In the genomic region with DNA sequence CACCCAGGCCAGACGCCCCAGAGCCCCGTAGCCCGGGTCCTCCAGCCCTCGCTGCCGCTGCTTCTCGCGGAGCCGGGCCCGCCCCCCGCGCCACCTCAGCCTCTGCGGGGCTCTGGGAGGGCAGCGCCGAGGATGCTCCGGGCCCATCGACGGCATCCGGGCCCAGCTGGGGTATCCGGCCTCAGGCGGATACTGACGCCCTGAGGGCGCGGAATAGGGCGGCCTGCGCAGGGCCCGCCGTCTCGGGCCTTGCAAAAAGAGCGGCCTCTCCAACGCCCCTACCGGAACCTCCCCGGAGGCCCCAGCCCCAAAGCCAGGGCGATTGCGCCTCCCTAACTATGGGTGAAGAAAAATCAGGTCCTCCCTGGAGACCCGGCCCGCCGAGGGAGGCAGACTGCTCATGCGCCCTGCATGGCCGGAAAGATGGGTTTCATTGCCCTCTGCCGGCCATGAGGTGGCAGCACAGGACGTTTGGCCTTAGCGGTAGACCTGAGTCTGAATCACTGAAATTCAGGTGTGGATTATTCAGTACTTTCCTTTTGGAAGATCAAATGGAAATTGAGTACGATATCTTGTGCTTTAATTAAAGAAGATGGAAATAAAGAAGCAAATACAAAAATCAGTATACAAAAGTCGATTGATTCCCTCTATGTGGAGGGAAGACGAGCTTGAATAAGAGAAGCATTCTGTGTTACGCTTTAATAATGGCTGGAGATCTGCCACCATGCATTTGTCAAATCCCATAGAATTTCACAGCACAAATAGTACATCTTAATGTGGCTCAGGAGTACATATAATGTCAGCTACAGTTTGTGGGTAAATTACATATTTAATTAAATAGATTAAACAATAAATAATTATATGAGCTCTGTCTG, we compare ENCODE assay signal across 8 cellular contexts. TPM values are rescaled to one million over a fixed set of nuclear protein-coding genes. Genes with fewer than 3 reads are reported as not detected.
DNase-seq lines count a peak whose midpoint lies in the region; ATAC-seq and TF ChIP-seq lines count a peak whose summit lies in the region.
"Not testable (repeated sequence)": the region's sequence is repeated elsewhere in the genome, so short reads cannot be mapped to it uniquely, and the experiment has no call there.

No MANE protein-coding gene starts in this region.

- not testable (repeated sequence) for H3K79me2 ChIP-seq in HCT116 (ENCODE audit: insufficient read depth, low read length)

- TF ChIP-seq RAD21 in HCT116 (IDR thresholded peaks at IDR 0.05; ENCODE audit: low read depth) = peak; percentile 60

- not testable (repeated sequence) for H3K27me3 Mint-ChIP-seq in glutamatergic neuron (ENCODE audit: unreplicated experiment); nephron (ENCODE audit: low read depth)

- CTCF ChIA-PET in HCT116 (lab: Charles Lee) = not testable (repeated sequence)

- not testable (repeated sequence) for H3K4me1 Mint-ChIP-seq in glutamatergic neuron (ENCODE audit: low read depth, unreplicated experiment)
- H3K4me1 Mint-ChIP-seq in nephron = peaks cover 11% of the 10 kb centered on the region

- H3K9ac ChIP-seq in HCT116 (ENCODE audit: low read length) = not testable (repeated sequence)

- ATAC-seq in HCT116 = not testable (repeated sequence)

- TF ChIP-seq CTCF in HCT116 (IDR thresholded peaks at IDR 0.05 in 2 of 3, conservative IDR thresholded peaks at IDR 0.05 in 1 of 3; ENCODE audit: borderline replicate concordance in 1 of 3, insufficient read depth in 1 of 3, low read depth in 2 of 3, low read length in 2 of 3) (peak; percentile 63 to 78 (median 65); a peak in 5 of 6 replicates), VCaP (conservative IDR thresholded peaks at IDR 0.05) (peak; percentile 86), glutamatergic neuron (IDR thresholded peaks at IDR 0.05; ENCODE audit: partially characterized antibody, unreplicated experiment) (peak; percentile 81), nephron (IDR thresholded peaks at IDR 0.05; ENCODE audit: unreplicated experiment in 3 of 3) (peak; percentile 52 to 71 (median 58))

- not testable (repeated sequence) for BruUV-seq in HCT116 (replicated peaks; lab: Mats Ljungman, UMichigan)

- TF ChIP-seq POLR2A in HCT116 (IDR thresholded peaks at IDR 0.05; ENCODE audit: borderline replicate concordance, extremely low read depth, insufficient read depth, insufficient read length) = not testable (repeated sequence)

- H3K27ac ChIP-seq in HCT116 (ENCODE audit: low read depth, low read length) = not testable (repeated sequence)
- H3K27ac ChIP-seq in VCaP = peak overlapping the region; percentile 49

- RAD21 ChIA-PET in HCT116 (lab: Charles Lee; ENCODE audit: low non-redundant PET in 1 of 2, low total read pairs in 2 of 2, uncharacterized antibody in 2 of 2, unreplicated experiment in 2 of 2) = not testable (repeated sequence)

- H2AFZ ChIP-seq in HCT116 (ENCODE audit: low read depth, low read length, poor library complexity, severe bottlenecking) = not testable (repeated sequence)

- H3K4me3 Mint-ChIP-seq in glutamatergic neuron (ENCODE audit: unreplicated experiment) (peak overlapping the region; percentile 75), nephron (peak overlapping the region; percentile 73 to 81 (median 76))

- not testable (repeated sequence) for H4K20me1 ChIP-seq in HCT116 (ENCODE audit: insufficient read depth)

- peak overlapping the region; percentile 40 for H3K4me2 ChIP-seq in HCT116 (ENCODE audit: low read length)

- not testable (repeated sequence) for H3K9me3 ChIP-seq in HCT116 (ENCODE audit: control insufficient read depth in 1 of 2, insufficient read depth in 1 of 2, low read depth in 1 of 2, low read length in 2 of 2)

- not testable (repeated sequence) for H3K4me1 ChIP-seq in HCT116 (ENCODE audit: control insufficient read depth in 1 of 2, insufficient read depth in 2 of 2, low read length in 2 of 2)

- not testable (repeated sequence) for H3K27ac Mint-ChIP-seq in glutamatergic neuron (ENCODE audit: unreplicated experiment)
- H3K27ac Mint-ChIP-seq in nephron = peak overlapping the region in 1 of 3 experiments; percentile 34

- not testable (repeated sequence) for H3K36me3 ChIP-seq in HCT116 (ENCODE audit: control insufficient read depth in 1 of 2, insufficient read depth in 2 of 2, low read length in 2 of 2)

- H3K9me2 ChIP-seq in HCT116 (ENCODE audit: insufficient read depth) = not testable (repeated sequence)

- intact Hi-C loops in HCT116 (cut with micrococcal nuclease) = not testable (repeated sequence)

- not testable (repeated sequence) for H3K36me3 Mint-ChIP-seq in glutamatergic neuron (ENCODE audit: unreplicated experiment); nephron (ENCODE audit: low read depth)

- H3K9me3 Mint-ChIP-seq in glutamatergic neuron (ENCODE audit: unreplicated experiment); nephron: not testable (repeated sequence)

- POLR2A ChIA-PET in HCT116 (lab: Charles Lee) = not testable (repeated sequence)

- not testable (repeated sequence) for H3K27me3 ChIP-seq in HCT116 (ENCODE audit: insufficient read depth, low read length)

- DNase-seq in CD1c-positive myeloid dendritic cell (ENCODE audit: extremely low spot score) (peak; percentile 76), HCT116 (ENCODE audit: low read depth, low spot score) (peak; percentile 26), NCI-H446 (lab: John Stamatoyannopoulos, UW) (peak; percentile 25 to 75), anterior cingulate cortex (lab: John Stamatoyannopoulos, UW) (peak in 56 of 58 donors; percentile 31 to 87 (median 72)), glutamatergic neuron (peak; percentile 84)
- peak; percentile 62 to 65 for DNase-seq in stimulated activated CD8-positive, alpha-beta memory T cell treated with anti-CD3 and anti-CD28 coated beads, Interleukin-15, amount 100 ng/mL, for 48 hours (ENCODE audit: low read depth in 2 of 2)

- H3K4me3 ChIP-seq in HCT116 (replicated peaks in 1 of 2; ENCODE audit: low read depth in 1 of 2, low read length in 2 of 2) = not testable (repeated sequence)

RNA-seq across cellular contexts. Expression of a gene that starts 19.3 kb away (rescaled TPM):
- total RNA-seq in HCT116 (2021; ENCODE audit: unreplicated experiment) (not detected), glutamatergic neuron (ENCODE audit: unreplicated experiment) (not detected)
- not detected in 2 replicates for polyA plus RNA-seq in HCT116 (2012)

Comparison
In these comparisons a context has a peak if more than half of its experiments do, and no peak if none do; other contexts are left out.
1. DNase-seq: peak in every context shown above with its lines; median percentile 84 in glutamatergic neuron; 76 in CD1c-positive myeloid dendritic cell; 72 in anterior cingulate cortex; 64 in stimulated activated CD8-positive, alpha-beta memory T cell treated with anti-CD3 and anti-CD28 coated beads, Interleukin-15, amount 100 ng/mL, for 48 hours; 50 in NCI-H446; 26 in HCT116.